ENCODE assay signal across 8 cellular contexts in genomic region chr18:44678725-44679055, GRCh38. TPM values are rescaled to one million over a fixed set of nuclear protein-coding genes. Genes with fewer than 3 reads are reported as not detected.
A peak's percentile ranks its signal among the peaks of the same experiment; 100 is the strongest.
DNase-seq lines count a peak whose midpoint lies in the region; ATAC-seq and TF ChIP-seq lines count a peak whose summit lies in the region.
"Had no signal": no experiment of that assay in that cellular context is flagged by ENCODE, and none has a peak within 500 bp of the region (broad histone marks: within the 10 kb centered on the region; RNA-seq: fewer than 3 reads in every experiment).

No MANE protein-coding gene starts in this region.

- peak overlapping the region; percentile 96 for H3K27ac ChIP-seq in VCaP
- peak overlapping the region; percentile 84 for H3K27ac ChIP-seq in smooth muscle cell (ENCODE audit: low read depth)

- DNase-seq in HAP-1 (ENCODE audit: low spot score in 2 of 2) = no peak
- no peak for DNase-seq in glutamatergic neuron
- DNase-seq in smooth muscle cell (lab: John Stamatoyannopoulos, UW; ENCODE audit: unreplicated experiment) = no peak
- DNase-seq in activated CD4-positive, CD25-positive, alpha-beta regulatory T cell (lab: John Stamatoyannopoulos, UW) = no peak
- DNase-seq in KG1 (lab: John Stamatoyannopoulos, UW) = no peak

- in situ Hi-C loops in HAP-1 (cut with MboI; ENCODE audit: low sequenced_read_pairs) = no loop called here

- peak overlapping the region; percentile 23 for H2AFZ ChIP-seq in smooth muscle cell (ENCODE audit: low read depth)

- peaks cover 3% of the 10 kb centered on the region for H4K20me1 ChIP-seq in smooth muscle cell (ENCODE audit: low read depth)

- ATAC-seq in HG02763 (IDR thresholded peaks at IDR 0.05; ENCODE audit: unreplicated experiment) = no peak

- TF ChIP-seq CTCF in VCaP (conservative IDR thresholded peaks at IDR 0.05) = no peak
- TF ChIP-seq CTCF in glutamatergic neuron (IDR thresholded peaks at IDR 0.05; ENCODE audit: partially characterized antibody, unreplicated experiment) = no peak
- no peak for TF ChIP-seq CTCF in smooth muscle cell (IDR thresholded peaks at IDR 0.05; ENCODE audit: borderline replicate concordance, insufficient read depth, poor library complexity, severe bottlenecking)

- 11% methylated on average over 7 of the region's 7 CpGs for WGBS in smooth muscle cell (ENCODE audit: low lambda C conversion rate)

- H3K4me1 ChIP-seq in HAP-1 (peaks cover 8% of the 10 kb centered on the region), smooth muscle cell (ENCODE audit: low read depth) (peaks cover 32% of the 10 kb centered on the region)

- H3K27me3 ChIP-seq in HAP-1 (ENCODE audit: low read depth) = no peaks in the 10 kb centered on the region
- no peaks in the 10 kb centered on the region for H3K27me3 ChIP-seq in smooth muscle cell (ENCODE audit: low read depth)

- H3K36me3 ChIP-seq in HAP-1 (replicated peaks) = no peaks in the 10 kb centered on the region
- H3K36me3 ChIP-seq in smooth muscle cell (ENCODE audit: low read depth) = no peaks in the 10 kb centered on the region

- H3K4me3 ChIP-seq in HAP-1 (peak overlapping the region; percentile 51; the same call in 1 of the 2 replicates), smooth muscle cell (peak overlapping the region; percentile 94)

- H3F3A ChIP-seq in smooth muscle cell (ENCODE audit: low read depth) = peaks cover 8% of the 10 kb centered on the region

- peak overlapping the region; percentile 71 for H3K4me3 Mint-ChIP-seq in glutamatergic neuron (ENCODE audit: unreplicated experiment)
- H3K4me3 Mint-ChIP-seq: central memory CD8-positive, alpha-beta T cell had no signal

- peaks cover 7% of the 10 kb centered on the region for H3K9me3 Mint-ChIP-seq in glutamatergic neuron (ENCODE audit: unreplicated experiment)
- H3K9me3 Mint-ChIP-seq: central memory CD8-positive, alpha-beta T cell had no signal

- no peak overlapping the region for H3K9ac ChIP-seq in smooth muscle cell (ENCODE audit: low read depth)

- no peak overlapping the region for H3K27ac Mint-ChIP-seq in glutamatergic neuron (ENCODE audit: unreplicated experiment)

- H3K27me3 Mint-ChIP-seq in glutamatergic neuron (ENCODE audit: unreplicated experiment) = peaks cover 4% of the 10 kb centered on the region

- peaks cover 22% of the 10 kb centered on the region for H3K79me2 ChIP-seq in smooth muscle cell (ENCODE audit: low read depth)

- peak overlapping the region; percentile 93 for H3K4me2 ChIP-seq in smooth muscle cell

- H3K4me1 Mint-ChIP-seq in glutamatergic neuron (ENCODE audit: low read depth, unreplicated experiment) = peaks cover 13% of the 10 kb centered on the region
- H3K4me1 Mint-ChIP-seq: central memory CD8-positive, alpha-beta T cell had no signal

- no peaks in the 10 kb centered on the region for H3K9me3 ChIP-seq in HAP-1
- H3K9me3 ChIP-seq in smooth muscle cell (replicated peaks; ENCODE audit: low read depth) = no peaks in the 10 kb centered on the region

- no peaks in the 10 kb centered on the region for H3K36me3 Mint-ChIP-seq in glutamatergic neuron (ENCODE audit: unreplicated experiment)

RNA-seq across cellular contexts. Expression of gene SETBP1, which starts 2.0 kb away (rescaled TPM):
- 83.3 TPM for total RNA-seq in glutamatergic neuron (ENCODE audit: unreplicated experiment)
- total RNA-seq in smooth muscle cell = 17.7 and 19.2 TPM in 2 replicates
- polyA plus RNA-seq in smooth muscle cell = 4.7 and 6.1 TPM in 2 replicates
